10 cellular contexts compared by ENCODE assay signal in genomic region chr7:132576723-132577089, GRCh38. TPM values are rescaled to one million over a fixed set of nuclear protein-coding genes. Genes with fewer than 3 reads are reported as not detected.
DNase-seq lines count a peak whose midpoint lies in the region; ATAC-seq and TF ChIP-seq lines count a peak whose summit lies in the region.
"Had no signal": no experiment of that assay in that cellular context is flagged by ENCODE, and none has a peak within 500 bp of the region (broad histone marks: within the 10 kb centered on the region; RNA-seq: fewer than 3 reads in every experiment).

No MANE protein-coding gene starts in this region.

- no peak for TF ChIP-seq CTCF in upper lobe of left lung (IDR thresholded peaks at IDR 0.05)

- H3K4me3 ChIP-seq in effector memory CD4-positive, alpha-beta T cell (ENCODE audit: insufficient read depth, low read depth, low read length, poor library complexity, severe bottlenecking) = peak overlapping the region; percentile 37
- H3K4me3 ChIP-seq in mucosa of rectum (ENCODE audit: low read length in 2 of 2) (peak overlapping the region; percentile 44 to 57), upper lobe of left lung (peak overlapping the region; percentile 24 to 53 (median 44))

- H3K4me1 ChIP-seq in effector memory CD4-positive, alpha-beta T cell (ENCODE audit: control insufficient read depth, insufficient read depth, low read length, poor library complexity, severe bottlenecking) = no peaks in the 10 kb centered on the region
- H3K4me1 ChIP-seq in mucosa of rectum (ENCODE audit: control insufficient read depth in 2 of 2, insufficient read depth in 2 of 2, low read length in 2 of 2) = peaks cover 0 to 3% of the 10 kb centered on the region in 2 donors
- H3K4me1 ChIP-seq in upper lobe of left lung = peaks cover 14 to 29% (median 16%) of the 10 kb centered on the region in 4 donors

- H3K4me1 Mint-ChIP-seq in activated CD8-positive, alpha-beta memory T cell treated with anti-CD3 and anti-CD28 coated beads, Interleukin-2, amount 10 ng/mL, durations not matched to agents 7 days and 5 days = peaks cover 15% of the 10 kb centered on the region

- peak overlapping the region in 1 of 2 donors; percentile 22 for H3K9ac ChIP-seq in mucosa of rectum (ENCODE audit: low read depth in 1 of 2, low read length in 2 of 2)

- H3K9me3 ChIP-seq in effector memory CD4-positive, alpha-beta T cell (ENCODE audit: control insufficient read depth, low read length) = no peaks in the 10 kb centered on the region
- H3K9me3 ChIP-seq in mucosa of rectum (ENCODE audit: control insufficient read depth in 2 of 2, low read length in 2 of 2) (no peaks in the 10 kb centered on the region), upper lobe of left lung (no peaks in the 10 kb centered on the region)

- 0 to 7% methylated on average over 3 to 11 of the region's 55 CpGs for WGBS in upper lobe of left lung, 2 donors

- no peak for TF ChIP-seq EP300 in upper lobe of left lung (IDR thresholded peaks at IDR 0.05)

- H3K27ac ChIP-seq in effector memory CD4-positive, alpha-beta T cell (ENCODE audit: insufficient read depth, low read length, poor library complexity, severe bottlenecking) = no peak overlapping the region
- H3K27ac ChIP-seq in mucosa of rectum (ENCODE audit: low read depth in 2 of 2, low read length in 2 of 2) = no peak overlapping the region
- no peak overlapping the region for H3K27ac ChIP-seq in upper lobe of left lung
- H3K27ac ChIP-seq: VCaP had no signal

- DNase-seq in activated CD8-positive, alpha-beta memory T cell treated with anti-CD3 and anti-CD28 coated beads, Interleukin-2, amount 10 ng/mL, durations not matched to agents 7 days and 5 days = no peak
- DNase-seq in activated CD8-positive, alpha-beta memory T cell treated with anti-CD3 and anti-CD28 coated beads, Interleukin-2, amount 50 U/mL, for 48 hours = no peak
- no peak for DNase-seq in effector memory CD4-positive, alpha-beta T cell
- DNase-seq in upper lobe of left lung = peak in 1 of 2 donors; percentile 78
- DNase-seq in dermis blood vessel endothelial cell = no peak
- no peak for DNase-seq in NOMO-1 treated with DMSO at 0.1 percent for 48 hours (lab: John Stamatoyannopoulos, UW; ENCODE audit: unreplicated experiment)
- DNase-seq: CD4-positive, CD25-positive, alpha-beta regulatory T cell had no signal

- H3K27ac Mint-ChIP-seq in activated CD8-positive, alpha-beta memory T cell treated with anti-CD3 and anti-CD28 coated beads, Interleukin-2, amount 10 ng/mL, durations not matched to agents 7 days and 5 days = no peak overlapping the region
- H3K27ac Mint-ChIP-seq: CD4-positive, CD25-positive, alpha-beta regulatory T cell had no signal

- H3K27me3 ChIP-seq in effector memory CD4-positive, alpha-beta T cell (replicated peaks; ENCODE audit: control insufficient read depth, insufficient read depth, low read length, poor library complexity, severe bottlenecking) = peaks cover 26% of the 10 kb centered on the region
- H3K27me3 ChIP-seq in mucosa of rectum (ENCODE audit: control insufficient read depth in 2 of 2, insufficient read depth in 2 of 2, low read length in 2 of 2) (peaks cover 41 to 50% of the 10 kb centered on the region in 2 donors), upper lobe of left lung (peaks cover 0 to 34% (median 21%) of the 10 kb centered on the region in 4 donors)

- no peaks in the 10 kb centered on the region for H3K9me3 Mint-ChIP-seq in activated CD8-positive, alpha-beta memory T cell treated with anti-CD3 and anti-CD28 coated beads, Interleukin-2, amount 10 ng/mL, durations not matched to agents 7 days and 5 days (ENCODE audit: low read depth)

- CTCF ChIA-PET in activated CD8-positive, alpha-beta memory T cell treated with anti-CD3 and anti-CD28 coated beads, Interleukin-2, amount 10 ng/mL, durations not matched to agents 7 days and 5 days (lab: Charles Lee) = interaction anchor here (1.3 to 11.8 kb wide), 4 partner anchors 128 to 258 kb away, joined by 4 to 216 read pairs (median 59); no protein-coding TSS in a partner anchor

- peaks cover 80% of the 10 kb centered on the region for H3K27me3 Mint-ChIP-seq in activated CD8-positive, alpha-beta memory T cell treated with anti-CD3 and anti-CD28 coated beads, Interleukin-2, amount 10 ng/mL, durations not matched to agents 7 days and 5 days

- ATAC-seq in activated CD8-positive, alpha-beta memory T cell treated with anti-CD3 and anti-CD28 coated beads, Interleukin-2, amount 10 ng/mL, durations not matched to agents 7 days and 5 days = no peak
- ATAC-seq in upper lobe of left lung (ENCODE audit: low FRiP score in 2 of 2) (no peak), GM18502 (IDR thresholded peaks at IDR 0.05; ENCODE audit: poor library complexity, unreplicated experiment) (no peak)

- peak overlapping the region; percentile 25 for H3K4me3 Mint-ChIP-seq in activated CD8-positive, alpha-beta memory T cell treated with anti-CD3 and anti-CD28 coated beads, Interleukin-2, amount 10 ng/mL, durations not matched to agents 7 days and 5 days

- no peak for TF ChIP-seq POLR2A in upper lobe of left lung (IDR thresholded peaks at IDR 0.05)

- no peaks in the 10 kb centered on the region for H3K36me3 Mint-ChIP-seq in activated CD8-positive, alpha-beta memory T cell treated with anti-CD3 and anti-CD28 coated beads, Interleukin-2, amount 10 ng/mL, durations not matched to agents 7 days and 5 days
- H3K36me3 Mint-ChIP-seq: CD4-positive, CD25-positive, alpha-beta regulatory T cell had no signal

- no peaks in the 10 kb centered on the region for H3K36me3 ChIP-seq in effector memory CD4-positive, alpha-beta T cell (ENCODE audit: control insufficient read depth, insufficient read depth, low read length)
- H3K36me3 ChIP-seq in mucosa of rectum (ENCODE audit: control insufficient read depth in 2 of 2, insufficient read depth in 2 of 2, low read length in 2 of 2) (no peaks in the 10 kb centered on the region), upper lobe of left lung (no peaks in the 10 kb centered on the region)

RNA-seq across cellular contexts. Expression of gene PLXNA4, which starts 0.4 kb away (rescaled TPM):
- 1 to 10 TPM; 1.2 to 1.6 TPM for total RNA-seq in activated CD8-positive, alpha-beta memory T cell treated with anti-CD3 and anti-CD28 coated beads, Interleukin-2, amount 10 ng/mL, durations not matched to agents 7 days and 5 days
- 1 to 10 TPM; 1.1 to 5.9 (median 2.6) TPM for total RNA-seq in upper lobe of left lung
- 1.5 and 14.9 TPM in 2 replicates for total RNA-seq in dermis blood vessel endothelial cell
